32 cellular contexts compared by ENCODE assay signal in the genomic region with DNA sequence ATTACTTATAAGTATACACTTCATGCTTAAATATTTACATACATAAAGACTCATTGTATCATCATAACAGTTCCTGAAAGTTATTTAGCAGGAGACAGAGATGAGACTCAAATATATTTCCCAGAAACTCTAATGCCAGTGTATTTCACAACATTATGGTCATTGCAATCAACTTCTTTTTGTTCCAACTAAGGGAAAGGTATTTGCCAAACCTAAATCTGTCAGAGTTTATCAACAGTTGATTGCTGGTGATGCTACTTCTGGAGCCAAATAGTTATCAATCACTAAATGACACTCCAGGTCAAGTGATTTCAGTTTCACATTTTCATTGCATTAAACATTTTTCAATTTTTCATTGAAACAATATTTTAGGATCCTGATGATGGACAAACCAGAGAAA.
"Had no signal": no experiment of that assay in that cellular context is flagged by ENCODE, and none has a peak within 500 bp of the region (broad histone marks: within the 10 kb centered on the region; RNA-seq: fewer than 3 reads in every experiment).

No MANE protein-coding gene starts in this region.

- DNase-seq: activated B cell treated with CpG ODN at 0.5 μM for 24 hours; activated CD4-positive, alpha-beta memory T cell treated with anti-CD3 and anti-CD28 coated beads for 36 hours; activated CD4-positive, alpha-beta T cell treated with anti-CD3 and anti-CD28 coated beads for 4 hours; activated CD4-positive, alpha-beta T cell treated with anti-CD3 and anti-CD28 coated beads, Interleukin-2, amount 10 ng/mL, durations not matched to agents 24 days and 14 days; activated CD4-positive, alpha-beta T cell treated with anti-CD3 and anti-CD28 coated beads, Interleukin-2, amount 50 U/mL, for 1 hour; activated CD4-positive, alpha-beta T cell treated with anti-CD3 and anti-CD28 coated beads, Interleukin-2, amount 50 U/mL, for 4 hours; activated CD4-positive, CD25-positive, alpha-beta regulatory T cell treated with anti-CD3 and anti-CD28 coated beads, Interleukin-2, amount 50 U/mL, for 72 hours; activated CD8-positive, alpha-beta memory T cell treated with anti-CD3 and anti-CD28 coated beads, Interleukin-2, amount 50 U/mL, for 4 hours; activated CD8-positive, alpha-beta T cell treated with anti-CD3 and anti-CD28 coated beads for 36 hours; activated effector memory CD4-positive, alpha-beta T cell treated with anti-CD3 and anti-CD28 coated beads, Interleukin-2, amount 50 U/mL, for 16 hours; activated gamma-delta T cell treated with Interleukin-2 at 50 U/mL for 16 hours; activated naive CD4-positive, alpha-beta T cell; activated naive CD4-positive, alpha-beta T cell treated with anti-CD3 and anti-CD28 coated beads for 36 hours; activated naive CD4-positive, alpha-beta T cell treated with anti-CD3 and anti-CD28 coated beads, Interleukin-2, amount 50 U/mL, for 16 hours; activated naive CD8-positive, alpha-beta T cell treated with anti-CD3 and anti-CD28 coated beads for 36 hours; activated T-cell treated with anti-CD3 and anti-CD28 coated beads for 4 hours; activated T-cell treated with anti-CD3 and anti-CD28 coated beads, Interleukin-2, amount 50 U/mL, for 1 hour; activated T-cell treated with anti-CD3 and anti-CD28 coated beads, Interleukin-2, amount 50 U/mL, for 4 hours; activated T-cell treated with anti-CD3 and anti-CD28 coated beads, Interleukin-2, amount 50 U/mL, for 72 hours; amygdala; anterior cingulate cortex; caudate nucleus; cerebellar nuclear complex; T-helper 17 cell; T1000 had no signal

- H3K4me1 ChIP-seq: ascending aorta had no signal

- H3K36me3 ChIP-seq: ascending aorta, cardiac muscle cell had no signal

- H3K9me3 ChIP-seq: ascending aorta had no signal

- H3K4me3 ChIP-seq: ascending aorta, cardiac muscle cell had no signal

- ATAC-seq: activated CD8-positive, alpha-beta T cell treated with anti-CD3 and anti-CD28 coated beads for 36 hours; activated naive CD4-positive, alpha-beta T cell treated with anti-CD3 and anti-CD28 coated beads, Interleukin-2, amount 50 U/mL, for 72 hours; activated T-cell treated with anti-CD3 and anti-CD28 coated beads, Interleukin-2, amount 50 U/mL, for 4 hours; activated T-cell treated with anti-CD3 and anti-CD28 coated beads, Interleukin-2, amount 50 U/mL, for 72 hours; activated T-helper 17 cell treated with anti-CD3 and anti-CD28 coated beads, Interleukin-2, amount 50 U/mL, for 72 hours; T-helper 17 cell had no signal

- H3K27me3 ChIP-seq: ascending aorta, cardiac muscle cell had no signal

- FAIRE-seq: bronchial epithelial cell, TTC549 had no signal

- H3K27ac ChIP-seq: ascending aorta, cardiac muscle cell, VCaP had no signal
